In the genomic region with DNA sequence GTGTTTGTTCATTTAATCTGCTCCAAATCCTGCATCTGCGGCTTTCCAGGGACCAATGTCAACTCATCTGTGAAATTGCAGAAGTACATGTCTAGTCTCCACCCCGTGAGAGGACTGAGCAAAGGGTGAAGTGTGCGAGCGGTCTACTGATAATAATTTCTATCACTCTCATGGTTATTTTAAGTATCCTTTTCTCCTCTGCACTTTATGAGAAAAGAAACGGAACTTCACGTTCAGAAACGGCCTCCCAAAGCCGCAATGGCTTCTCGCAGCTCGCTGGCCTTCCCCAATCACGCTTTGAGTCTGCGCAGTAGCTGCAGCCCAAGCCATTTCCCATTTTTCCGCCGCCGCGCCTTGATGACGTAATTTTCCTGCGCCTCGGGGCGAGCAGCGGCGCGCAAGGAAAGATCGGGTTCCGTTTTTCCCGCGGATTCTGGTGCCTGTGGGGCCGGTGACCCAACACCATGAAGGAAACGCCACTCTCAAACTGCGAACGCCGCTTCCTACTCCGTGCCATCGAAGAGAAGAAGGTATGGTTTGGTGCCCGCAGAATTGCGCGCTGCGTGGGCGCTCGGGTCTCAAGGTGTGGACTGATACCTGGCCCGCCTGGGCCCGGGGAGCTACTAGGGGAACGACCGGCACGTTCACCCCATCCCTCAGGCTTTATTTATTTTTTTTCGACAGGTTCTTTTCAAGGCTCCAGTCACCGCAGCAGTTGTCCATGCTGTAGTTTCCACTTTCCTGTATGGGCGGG, we compare ENCODE assay signal across 8 cellular contexts. TPM values are rescaled to one million over a fixed set of nuclear protein-coding genes. Genes with fewer than 3 reads are reported as not detected.
DNase-seq lines count a peak whose midpoint lies in the region; ATAC-seq, FAIRE-seq and TF ChIP-seq lines count a peak whose summit lies in the region.

A gene with protein sequence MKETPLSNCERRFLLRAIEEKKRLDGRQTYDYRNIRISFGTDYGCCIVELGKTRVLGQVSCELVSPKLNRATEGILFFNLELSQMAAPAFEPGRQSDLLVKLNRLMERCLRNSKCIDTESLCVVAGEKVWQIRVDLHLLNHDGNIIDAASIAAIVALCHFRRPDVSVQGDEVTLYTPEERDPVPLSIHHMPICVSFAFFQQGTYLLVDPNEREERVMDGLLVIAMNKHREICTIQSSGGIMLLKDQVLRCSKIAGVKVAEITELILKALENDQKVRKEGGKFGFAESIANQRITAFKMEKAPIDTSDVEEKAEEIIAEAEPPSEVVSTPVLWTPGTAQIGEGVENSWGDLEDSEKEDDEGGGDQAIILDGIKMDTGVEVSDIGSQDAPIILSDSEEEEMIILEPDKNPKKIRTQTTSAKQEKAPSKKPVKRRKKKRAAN (plus strand): TSS at position 363 of the 754 bp plus-strand sequence. CDS start 102 bp downstream, at position 465.

- H2BK20ac ChIP-seq in H1 (ENCODE audit: low read length), result no peak within 1 kb of the TSS

- H3K18ac ChIP-seq in H1 (ENCODE audit: extremely low read depth, low read length) (peak within 1 kb of the TSS; percentile 93), mesenchymal stem cell (ENCODE audit: low read depth in 1 of 2, low read length in 2 of 2) (peak within 1 kb of the TSS; percentile 81 to 89)

- H2BK15ac ChIP-seq in H1 (ENCODE audit: low read length) (no peak within 1 kb of the TSS), mesenchymal stem cell (ENCODE audit: low read depth, poor library complexity, severe bottlenecking) (no peak within 1 kb of the TSS)

- H4K5ac ChIP-seq in H1 (ENCODE audit: insufficient read length, low read depth, low read length), result peak within 1 kb of the TSS; percentile 77

- H4K8ac ChIP-seq in H1 (ENCODE audit: extremely low read depth, insufficient read depth, low read length) (peak within 1 kb of the TSS; percentile 98; the same call in 1 of the 2 replicates), mesenchymal stem cell (ENCODE audit: low read length) (peak within 1 kb of the TSS; percentile 99)

- peak in 1 of 2 experiments; percentile 82; a peak in 1 of 3 replicates for TF ChIP-seq EP300 in H1 (IDR thresholded peaks at IDR 0.05; ENCODE audit: borderline replicate concordance in 1 of 2, low read depth in 2 of 2, low read length in 2 of 2)

- peaks cover 3 to 21% of the 10 kb centered on the region in 2 experiments; a peak in 2 of 4 replicates for H3K79me2 ChIP-seq in H1 (ENCODE audit: control insufficient read depth in 1 of 2, insufficient read depth in 2 of 2, low read length in 2 of 2)

- POLR2A ChIA-PET in H1 (lab: Charles Lee; ENCODE audit: partially characterized antibody), result interaction anchor here (0.8 to 14.8 kb wide), 16 partner anchors 8 to 105 kb away, joined by 3 to 246 read pairs (median 4); a partner anchor contains a TSS

- no peaks in the 10 kb centered on the region for H3K9me3 ChIP-seq in H1 (ENCODE audit: insufficient read depth in 2 of 2, low read depth in 1 of 2, low read length in 1 of 2)
- no peaks in the 10 kb centered on the region for H3K9me3 ChIP-seq in mesenchymal stem cell (ENCODE audit: control insufficient read depth, low read length)

- peak; percentile 94 for DNase-seq in COLO668 (lab: John Stamatoyannopoulos, UW; ENCODE audit: unreplicated experiment)
- DNase-seq in HT1080 (ENCODE audit: low read depth), result peak; percentile 89
- peak; percentile 79 for DNase-seq in NOMO-1 treated with dmso at 0.1 percent for 144 hours (lab: John Stamatoyannopoulos, UW; ENCODE audit: unreplicated experiment)
- DNase-seq in activated CD8-positive, alpha-beta memory T cell treated with anti-CD3 and anti-CD28 coated beads for 48 hours (ENCODE audit: low read depth in 2 of 3, low spot score in 2 of 3), result peak; percentile 86 to 98 (median 97)
- peak; percentile 82 to 99 for DNase-seq in H1 (ENCODE audit: low read depth in 1 of 2, low spot score in 2 of 2)
- peak; percentile 93 for DNase-seq in mesenchymal stem cell
- peak; percentile 88 for DNase-seq in stimulated activated CD8-positive, alpha-beta memory T cell treated with anti-CD3 and anti-CD28 coated beads, Interleukin-12 subunit alpha, Interleukin-12 subunit beta, amount 100 ng/mL, for 4 hours (ENCODE audit: low read depth)

- peak within 1 kb of the TSS; percentile 94 to 98 (median 98) for H3K9ac ChIP-seq in H1 (replicated peaks in 1 of 4; ENCODE audit: extremely low read depth in 1 of 4, low read depth in 3 of 4, low read length in 3 of 4)
- peak within 1 kb of the TSS; percentile 97 for H3K9ac ChIP-seq in mesenchymal stem cell (ENCODE audit: low read length)

- H2AK5ac ChIP-seq in H1 (ENCODE audit: low read depth, low read length) (0 out of 2 replicates have a peak within 1 kb of the TSS, but pooled peaks have one; percentile 61), mesenchymal stem cell (ENCODE audit: low read length, severe bottlenecking) (peak within 1 kb of the TSS; percentile 63)

- peaks cover 0 to 6% (median 2%) of the 10 kb centered on the region in 4 experiments; a peak in 4 of 7 replicates for H3K4me1 ChIP-seq in H1 (replicated peaks in 1 of 4; ENCODE audit: control insufficient read depth in 3 of 4, insufficient read depth in 4 of 4, low read length in 3 of 4)
- H3K4me1 ChIP-seq in mesenchymal stem cell (ENCODE audit: control insufficient read depth, insufficient read depth, low read depth, low read length), result no peaks in the 10 kb centered on the region

- no peaks in the 10 kb centered on the region for H3K27me3 ChIP-seq in H1 (replicated peaks in 1 of 4; ENCODE audit: control insufficient read depth in 3 of 4, extremely low read depth in 1 of 4, insufficient read depth in 3 of 4, low read length in 3 of 4)
- no peaks in the 10 kb centered on the region for H3K27me3 ChIP-seq in mesenchymal stem cell (ENCODE audit: control insufficient read depth in 1 of 2, insufficient read depth in 1 of 2, low read length in 2 of 2)

- H3K56ac ChIP-seq in H1 (replicated peaks; ENCODE audit: insufficient read length, low read depth, low read length), result peak within 1 kb of the TSS; percentile 37

- CTCF ChIA-PET in H1 (lab: Charles Lee; ENCODE audit: partially characterized antibody), result no interaction called here

- H2AFZ ChIP-seq in H1 (ENCODE audit: low read length) (peak within 1 kb of the TSS; percentile 58; the same call in 1 of the 2 replicates), mesenchymal stem cell (ENCODE audit: low read depth, low read length) (peak within 1 kb of the TSS; percentile 33)

- H2BK5ac ChIP-seq in H1 (ENCODE audit: low read depth, low read length), result peak within 1 kb of the TSS; percentile 95
- no peak within 1 kb of the TSS for H2BK5ac ChIP-seq in mesenchymal stem cell (ENCODE audit: low read depth, low read length, poor library complexity, severe bottlenecking)

- peak; percentile 70 for FAIRE-seq in H1 (lab: Jason Lieb, UNC)

- no peaks in the 10 kb centered on the region for H4K20me1 ChIP-seq in H1 (replicated peaks in 1 of 2; ENCODE audit: control insufficient read depth in 1 of 2, insufficient read depth in 2 of 2, low read length in 2 of 2)

- no peak for TF ChIP-seq RAD21 in H1 (IDR thresholded peaks at IDR 0.05 in 1 of 2, conservative IDR thresholded peaks at IDR 0.05 in 1 of 2; ENCODE audit: low read depth in 2 of 2, low read length in 2 of 2)

- peak; percentile 78 for ATAC-seq in GM21360 (IDR thresholded peaks at IDR 0.05; ENCODE audit: unreplicated experiment)

- WGBS in H1 (ENCODE audit: extremely low coverage in 1 of 2, insufficient coverage in 1 of 2, insufficient read length in 1 of 2, insufficient replicate concordance in 2 of 2, low coverage in 1 of 2, low lambda C conversion rate in 2 of 2, missing lambda C conversion rate in 1 of 2), 2 experiments, result 3% methylated on average over 48 of the region's 48 CpGs; no CpG with 5 or more reads in 1 of the 2 experiments
- WGBS in mesenchymal stem cell, result 2% methylated on average over 45 of the region's 48 CpGs

- no peak for TF ChIP-seq CTCF in H1 (IDR thresholded peaks at IDR 0.05; ENCODE audit: control extremely low read depth in 1 of 3, insufficient read depth in 1 of 3, low read depth in 1 of 3, low read length in 3 of 3)

- peak; percentile 91 to 96 for TF ChIP-seq POLR2A in H1 (IDR thresholded peaks at IDR 0.05; ENCODE audit: control extremely low read depth in 1 of 2, low read depth in 2 of 2, low read length in 2 of 2)

- H3K79me1 ChIP-seq in H1 (ENCODE audit: low read depth, low read length) (no peaks in the 10 kb centered on the region), mesenchymal stem cell (replicated peaks; ENCODE audit: low read length, poor library complexity, severe bottlenecking) (peaks cover 22% of the 10 kb centered on the region)

- peak within 1 kb of the TSS; percentile 96 for H3K27ac ChIP-seq in H1 (ENCODE audit: low read depth, low read length)
- peak within 1 kb of the TSS; percentile 71 for H3K27ac ChIP-seq in mesenchymal stem cell (ENCODE audit: low read length, poor library complexity, severe bottlenecking)

- H3K4me3 ChIP-seq in H1 (ENCODE audit: extremely low read depth in 1 of 4, insufficient read depth in 2 of 4, low read depth in 3 of 4, low read length in 4 of 4), result peak within 1 kb of the TSS; percentile 73 to 98 (median 94)
- peak within 1 kb of the TSS; percentile 84 to 94 for H3K4me3 ChIP-seq in mesenchymal stem cell (ENCODE audit: insufficient read depth in 1 of 2, low read depth in 1 of 2, low read length in 2 of 2)

- H2BK120ac ChIP-seq in H1 (replicated peaks; ENCODE audit: low read depth, low read length), result no peak within 1 kb of the TSS
- no peak within 1 kb of the TSS for H2BK120ac ChIP-seq in mesenchymal stem cell (ENCODE audit: low read depth, low read length)

- H3K23me2 ChIP-seq in H1 (ENCODE audit: low read depth, low read length), result peaks cover 3% of the 10 kb centered on the region

- H3K4me2 ChIP-seq in H1 (ENCODE audit: insufficient read depth in 1 of 2, low read depth in 2 of 2, low read length in 2 of 2), result peak within 1 kb of the TSS; percentile 72 to 82
- H3K4me2 ChIP-seq in mesenchymal stem cell (ENCODE audit: low read length, poor library complexity, severe bottlenecking), result peak within 1 kb of the TSS; percentile 98

- H3K4ac ChIP-seq in H1 (replicated peaks; ENCODE audit: insufficient read length, low read depth, low read length) (peak within 1 kb of the TSS; percentile 40), mesenchymal stem cell (ENCODE audit: low read depth in 1 of 2, low read length in 2 of 2) (peak within 1 kb of the TSS; percentile 8 to 59)

- H2BK12ac ChIP-seq in H1 (ENCODE audit: low read depth, low read length) (peak within 1 kb of the TSS; percentile 46; the same call in 1 of the 2 replicates), mesenchymal stem cell (ENCODE audit: low read length in 2 of 2) (no peak within 1 kb of the TSS)

- H3K14ac ChIP-seq in H1 (ENCODE audit: insufficient read length), result no peak within 1 kb of the TSS
- no peak within 1 kb of the TSS for H3K14ac ChIP-seq in mesenchymal stem cell (ENCODE audit: low read length in 2 of 2)

- peaks cover 14 to 35% (median 25%) of the 10 kb centered on the region in 4 experiments for H3K36me3 ChIP-seq in H1 (ENCODE audit: control insufficient read depth in 2 of 4, insufficient read depth in 4 of 4, low read length in 3 of 4)
- H3K36me3 ChIP-seq in mesenchymal stem cell (ENCODE audit: control insufficient read depth in 1 of 2, insufficient read depth in 2 of 2, low read depth in 1 of 2, low read length in 2 of 2), result peaks cover 13 to 32% of the 10 kb centered on the region in 2 experiments

- no peak within 1 kb of the TSS for H3K23ac ChIP-seq in H1 (ENCODE audit: insufficient read length)
- H3K23ac ChIP-seq in mesenchymal stem cell (ENCODE audit: low read length in 2 of 2), result no peak within 1 kb of the TSS

- H4K91ac ChIP-seq in H1 (replicated peaks; ENCODE audit: insufficient read length, low read length) (peak within 1 kb of the TSS; percentile 31), mesenchymal stem cell (ENCODE audit: low read length) (peak within 1 kb of the TSS; percentile 89)

RNA-seq across cellular contexts. Expression of the gene that starts here (rescaled TPM):
- 56.8 and 64.4 TPM in 2 replicates for total RNA-seq in HT1080 (2014; rRNA removed; shearing (Covaris generic))
- polyA plus RNA-seq in HT1080 (2015; cell fraction: cytosol; rRNA removed), result 47.8 and 50.3 TPM in 2 replicates
- polyA plus RNA-seq in HT1080 (2015; cell fraction: nucleus; rRNA removed), result 99.0 and 101 TPM in 2 replicates
- total RNA-seq in H1 (2021; fragmentation: NEBNext Ultra II Directional; extraction: Animal tissue kit (Norgen Biotek cat#: 25700)), result 53.4 and 54.9 TPM in 2 replicates
- 16.7 and 33.2 TPM in 2 replicates for polyA plus RNA-seq in H1 (2011; rRNA removed)
- polyA plus RNA-seq in H1 (2011; cell fraction: cytosol; rRNA removed), result 45.7 TPM
- 16.4 TPM for polyA plus RNA-seq in H1 (2011; cell fraction: nucleus; rRNA removed)
- polyA plus RNA-seq in H1 (2012, experiment 1 of 2), result 49.3 to 73.9 TPM (median 53.7 TPM) in 4 replicates
- polyA plus RNA-seq in H1 (2012, experiment 2 of 2), result 4.9 TPM
- 58.5 TPM for polyA plus RNA-seq in H1 (2013, experiment 1 of 2)
- 56.6 TPM for polyA plus RNA-seq in H1 (2013, experiment 2 of 2)
- polyA minus RNA-seq in H1 (2011; rRNA and poly(A)+ RNA removed), result 72.1 and 104 TPM in 2 replicates
- 27.0 TPM for polyA minus RNA-seq in H1 (2011; cell fraction: cytosol; rRNA and poly(A)+ RNA removed)
- 66.6 TPM for polyA minus RNA-seq in H1 (2011; cell fraction: nucleus; rRNA and poly(A)+ RNA removed)
- 16.7 TPM for polyA plus RNA-seq in mesenchymal stem cell (2013, experiment 1 of 2)
- 17.1 TPM for polyA plus RNA-seq in mesenchymal stem cell (2013, experiment 2 of 2)

Comparison
In these comparisons a context has a peak if more than half of its experiments do, and no peak if none do; other contexts are left out.
1. Peak in every context shown above with its lines: DNase-seq, ATAC-seq, H3K4me3 ChIP-seq and H3K27ac ChIP-seq.